ENCODE assay signal across 18 cellular contexts in genomic region chr9:3804148-3804547, GRCh38.
"Had no signal": no experiment of that assay in that cellular context is flagged by ENCODE, and none has a peak within 500 bp of the region (broad histone marks: within the 10 kb centered on the region; RNA-seq: fewer than 3 reads in every experiment).

No MANE protein-coding gene starts in this region.

- H3K4me3 ChIP-seq: esophagus squamous epithelium, heart right ventricle, left ventricle myocardium inferior, thyroid gland had no signal

- ATAC-seq: activated CD8-positive, alpha-beta T cell treated with anti-CD3 and anti-CD28 coated beads for 36 hours; heart right ventricle had no signal

- DNase-seq: activated CD4-positive, alpha-beta T cell treated with anti-CD3 and anti-CD28 coated beads, Interleukin-2, amount 10 ng/mL, durations not matched to agents 24 days and 14 days; activated CD8-positive, alpha-beta T cell treated with anti-CD3 and anti-CD28 coated beads for 36 hours; activated effector memory CD4-positive, alpha-beta T cell treated with Interleukin-2 at 50 U/mL for 16 hours; activated naive CD4-positive, alpha-beta T cell treated with anti-CD3 and anti-CD28 coated beads, Interleukin-2, amount 50 U/mL, for 16 hours; activated T-cell treated with anti-CD3 and anti-CD28 coated beads, Interleukin-2, amount 50 U/mL, for 24 hours; effector CD8-positive, alpha-beta T cell; esophagus squamous epithelium; heart right ventricle; kidney glomerular epithelial cell; left ventricle myocardium inferior; mammary epithelial cell; occipital lobe; posterior cingulate gyrus; stimulated activated CD4-positive, alpha-beta T cell treated with anti-CD3 and anti-CD28 coated beads, Interleukin-1b, Interleukin-23, amount 100 ng/mL, for 48 hours; stimulated activated CD8-positive, alpha-beta memory T cell treated with anti-CD3 and anti-CD28 coated beads, Interleukin-4, amount 100 ng/mL, for 48 hours; stimulated activated naive CD4-positive, alpha-beta T cell; T1000; thyroid gland had no signal
